Comparison of ENCODE assay signal across 14 cellular contexts in genomic region chr10:69730251-69731156, GRCh38.
DNase-seq lines count a peak whose midpoint lies in the region; ATAC-seq and TF ChIP-seq lines count a peak whose summit lies in the region.
"Had no signal": no experiment of that assay in that cellular context is flagged by ENCODE, and none has a peak within 500 bp of the region (broad histone marks: within the 10 kb centered on the region; RNA-seq: fewer than 3 reads in every experiment).

No MANE protein-coding gene starts in this region.

- H3K36me3 ChIP-seq in mucosa of descending colon (ENCODE audit: low read depth), result no peaks in the 10 kb centered on the region
- H3K36me3 ChIP-seq in HAP-1 (replicated peaks), result no peaks in the 10 kb centered on the region

- DNase-seq in activated effector memory CD4-positive, alpha-beta T cell treated with anti-CD3 and anti-CD28 coated beads, Interleukin-2, amount 50 U/mL, for 16 hours, result peak; percentile 50
- DNase-seq in activated effector memory CD4-positive, alpha-beta T cell treated with Interleukin-2 at 50 U/mL for 16 hours, result no peak
- DNase-seq in fibroblast of villous mesenchyme (ENCODE audit: low read depth), result peak; percentile 79
- peak in 1 of 3 donors; percentile 17 for DNase-seq in mucosa of descending colon
- DNase-seq in activated CD8-positive, alpha-beta memory T cell treated with anti-CD3 and anti-CD28 coated beads, Interleukin-2, amount 50 U/mL, for 4 hours, result no peak
- DNase-seq in left lobe of liver (ENCODE audit: low spot score), result no peak
- DNase-seq in HAP-1 (ENCODE audit: low spot score in 2 of 2), result no peak
- DNase-seq: activated CD8-positive, alpha-beta memory T cell treated with anti-CD3 and anti-CD28 coated beads, Interleukin-2, amount 50 U/mL, for 48 hours; activated naive CD8-positive, alpha-beta T cell treated with anti-CD3 and anti-CD28 coated beads, Interleukin-2, amount 50 U/mL, for 24 hours; Calu3; NCI-H2081 treated with DMSO at 0.1 percent for 48 hours; NK-92 treated with Interleukin-12 subunit alpha and Interleukin-12 subunit beta, amount 100 ng/mL, for 24 hours had no signal

- H3K4me3 ChIP-seq in fibroblast of villous mesenchyme (ENCODE audit: low read depth, low read length) (no peak overlapping the region), mucosa of descending colon (no peak overlapping the region), HAP-1 (no peak overlapping the region)
- H3K4me3 ChIP-seq: dorsolateral prefrontal cortex had no signal

- ATAC-seq in mucosa of descending colon, result peak; percentile 23
- ATAC-seq in GM21367 (IDR thresholded peaks at IDR 0.05; ENCODE audit: unreplicated experiment), result no peak
- ATAC-seq in left lobe of liver, result no peak
- ATAC-seq: activated naive CD8-positive, alpha-beta T cell treated with anti-CD3 and anti-CD28 coated beads, Interleukin-2, amount 50 U/mL, for 24 hours had no signal

- H3K9me3 ChIP-seq in mucosa of descending colon (no peaks in the 10 kb centered on the region), HAP-1 (no peaks in the 10 kb centered on the region)

- no peaks in the 10 kb centered on the region for H3K27me3 ChIP-seq in HAP-1 (ENCODE audit: low read depth)

- intact Hi-C loops in mucosa of descending colon (cut with DNase I, micrococcal nuclease), result no loop called here

- in situ Hi-C loops in HAP-1 (cut with MboI; ENCODE audit: low sequenced_read_pairs), result no loop called here

- TF ChIP-seq CTCF in fibroblast of villous mesenchyme (IDR thresholded peaks at IDR 0.05; ENCODE audit: insufficient read depth, low read depth, low read length) (no peak), mucosa of descending colon (IDR thresholded peaks at IDR 0.05) (no peak)

- H3K4me1 ChIP-seq in mucosa of descending colon (ENCODE audit: low read depth) (peaks cover 3% of the 10 kb centered on the region), HAP-1 (no peaks in the 10 kb centered on the region)

Comparison
In these comparisons a context has a peak if more than half of its experiments do, and no peak if none do; other contexts are left out.
1. DNase-seq: peak in activated effector memory CD4-positive, alpha-beta T cell treated with anti-CD3 and anti-CD28 coated beads, Interleukin-2, amount 50 U/mL, for 16 hours (single experiment) and fibroblast of villous mesenchyme (single experiment); none in activated effector memory CD4-positive, alpha-beta T cell treated with Interleukin-2 at 50 U/mL for 16 hours (single experiment), activated CD8-positive, alpha-beta memory T cell treated with anti-CD3 and anti-CD28 coated beads, Interleukin-2, amount 50 U/mL, for 4 hours (single experiment), left lobe of liver (single experiment) and HAP-1 (0 of 2).